ENCODE assay signal across 18 cellular contexts in the genomic region with DNA sequence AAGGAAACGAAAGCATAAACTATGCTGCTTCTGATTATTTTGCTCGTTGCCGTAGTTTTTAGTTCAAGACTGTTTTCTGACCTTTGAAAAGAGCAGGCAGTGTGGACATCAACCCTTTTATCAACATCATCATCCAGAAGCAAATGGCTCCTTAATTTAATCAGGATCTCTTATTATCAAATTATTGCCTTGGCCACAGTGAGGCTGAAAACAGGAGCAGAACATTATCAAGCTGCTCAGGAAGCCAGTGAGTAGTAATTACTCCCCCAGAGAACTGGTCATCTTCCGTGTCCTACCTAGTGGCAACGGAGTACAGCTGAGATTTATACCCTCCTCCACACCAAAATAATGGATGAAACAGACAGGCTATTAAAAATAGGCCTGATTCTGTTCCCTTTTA. TPM values are rescaled to one million over a fixed set of nuclear protein-coding genes. Genes with fewer than 3 reads are reported as not detected.
DNase-seq lines count a peak whose midpoint lies in the region; ATAC-seq and TF ChIP-seq lines count a peak whose summit lies in the region.
"Had no signal": no experiment of that assay in that cellular context is flagged by ENCODE, and none has a peak within 500 bp of the region (broad histone marks: within the 10 kb centered on the region; RNA-seq: fewer than 3 reads in every experiment).

No MANE protein-coding gene starts in this region.

- H3K79me2 ChIP-seq in H9 (ENCODE audit: insufficient read depth, low read length), result peaks cover 7% of the 10 kb centered on the region; the same call in 1 of the 2 replicates

- H3K4me1 ChIP-seq in H9 (ENCODE audit: insufficient read depth, low read length), result no peaks in the 10 kb centered on the region; the same call in 1 of the 2 replicates

- no peak overlapping the region for H3T11ph ChIP-seq in H9 (ENCODE audit: low read length)

- no peak overlapping the region for H2BK5ac ChIP-seq in H9 (ENCODE audit: insufficient read length, low read length)

- H3K79me1 ChIP-seq in H9 (ENCODE audit: insufficient read depth, low read depth, low read length, poor library complexity, severe bottlenecking), result peaks cover 6% of the 10 kb centered on the region

- H3K23ac ChIP-seq in H9 (ENCODE audit: insufficient read length, low read depth, low read length), result no peak overlapping the region

- no peak for ATAC-seq in activated T-cell treated with anti-CD3 and anti-CD28 coated beads, Interleukin-2, amount 50 U/mL, for 4 hours
- no peak for ATAC-seq in HG02840 (IDR thresholded peaks at IDR 0.05; ENCODE audit: low FRiP score, unreplicated experiment)
- ATAC-seq: left colon had no signal

- TF ChIP-seq CTCF in brain (conservative IDR thresholded peaks at IDR 0.05) (no peak), osteocyte (IDR thresholded peaks at IDR 0.05) (no peak), H9 (conservative IDR thresholded peaks at IDR 0.05) (no peak)

- no peak overlapping the region for H2BK12ac ChIP-seq in H9 (ENCODE audit: insufficient read length, low read depth, low read length)

- no CpG with 5 or more reads among the region's 5 CpGs for WGBS in H9 (ENCODE audit: extremely low coverage, insufficient read length, low lambda C conversion rate)

- H3K4me3 Mint-ChIP-seq in activated T-cell treated with anti-CD3 and anti-CD28 coated beads, Interleukin-2, amount 50 U/mL, for 4 hours, result peak overlapping the region; percentile 70
- H3K4me3 Mint-ChIP-seq in brain (peak overlapping the region; percentile 49 to 69 (median 63)), osteocyte (ENCODE audit: unreplicated experiment) (peak overlapping the region; percentile 22), H9 (no peak overlapping the region)

- no peak overlapping the region for H2AK5ac ChIP-seq in H9 (ENCODE audit: insufficient read length, low read length)

- H3K4me2 ChIP-seq in H9 (ENCODE audit: insufficient read depth, insufficient read length, low read length), result no peak overlapping the region

- H3K18ac ChIP-seq in H9 (ENCODE audit: insufficient read length, low read depth, low read length), result no peak overlapping the region

- no peak overlapping the region for H2BK15ac ChIP-seq in H9 (ENCODE audit: low read depth, low read length)

- no peak overlapping the region for H3K27ac ChIP-seq in H9 (ENCODE audit: insufficient read length, low read depth, low read length)
- H3K27ac ChIP-seq: ascending aorta, esophagus muscularis mucosa, testis had no signal

- H3K27me3 ChIP-seq in H9 (ENCODE audit: insufficient read depth, low read length), result no peaks in the 10 kb centered on the region
- H3K27me3 ChIP-seq: ascending aorta, esophagus muscularis mucosa, testis had no signal

- H3K27me3 Mint-ChIP-seq in activated T-cell treated with anti-CD3 and anti-CD28 coated beads, Interleukin-2, amount 50 U/mL, for 4 hours (ENCODE audit: low read depth), result no peaks in the 10 kb centered on the region
- H3K27me3 Mint-ChIP-seq in brain (peaks cover 11% of the 10 kb centered on the region), osteocyte (ENCODE audit: unreplicated experiment) (no peaks in the 10 kb centered on the region), H9 (ENCODE audit: low read depth) (no peaks in the 10 kb centered on the region; the same call in 1 of the 2 replicates)

- H2BK20ac ChIP-seq in H9 (ENCODE audit: low read depth, low read length, poor library complexity, severe bottlenecking), result no peak overlapping the region

- H3K9ac ChIP-seq in H9 (ENCODE audit: extremely low read depth, insufficient read length, low read length), result no peak overlapping the region

- H3K14ac ChIP-seq in H9 (ENCODE audit: insufficient read depth, low read length), result no peak overlapping the region

- H3K4me1 Mint-ChIP-seq in activated T-cell treated with anti-CD3 and anti-CD28 coated beads, Interleukin-2, amount 50 U/mL, for 4 hours (ENCODE audit: low read depth), result peaks cover 35% of the 10 kb centered on the region
- H3K4me1 Mint-ChIP-seq in brain, result peaks cover 41% of the 10 kb centered on the region
- H3K4me1 Mint-ChIP-seq in osteocyte (ENCODE audit: unreplicated experiment), result peaks cover 26% of the 10 kb centered on the region
- H3K4me1 Mint-ChIP-seq in H9, result peaks cover 15 to 26% of the 10 kb centered on the region in 2 experiments

- no peak overlapping the region for H2BK120ac ChIP-seq in H9 (ENCODE audit: low read depth, low read length, poor library complexity, severe bottlenecking)

- no peak overlapping the region for H4K91ac ChIP-seq in H9 (ENCODE audit: insufficient read length, low read depth, low read length)

- H3K9me3 Mint-ChIP-seq in activated T-cell treated with anti-CD3 and anti-CD28 coated beads, Interleukin-2, amount 50 U/mL, for 4 hours, result no peaks in the 10 kb centered on the region
- no peaks in the 10 kb centered on the region for H3K9me3 Mint-ChIP-seq in brain
- H3K9me3 Mint-ChIP-seq in osteocyte (ENCODE audit: unreplicated experiment), result no peaks in the 10 kb centered on the region
- no peaks in the 10 kb centered on the region for H3K9me3 Mint-ChIP-seq in H9

- no peak overlapping the region for H4K5ac ChIP-seq in H9 (ENCODE audit: insufficient read length, low read depth, low read length)

- no peak for DNase-seq in activated T-cell treated with anti-CD3 and anti-CD28 coated beads, Interleukin-2, amount 50 U/mL, for 4 hours
- DNase-seq in activated T-cell treated with anti-CD3 and anti-CD28 coated beads, Interleukin-2, amount 50 U/mL, for 48 hours, result no peak
- DNase-seq in NCI-H2227 (lab: John Stamatoyannopoulos, UW; ENCODE audit: unreplicated experiment) (peak; percentile 40), osteocyte (ENCODE audit: extremely low spot score, unreplicated experiment) (no peak), H9 (no peak), NCI-H1436 treated with DMSO at 0.1 percent for 48 hours (lab: John Stamatoyannopoulos, UW) (no peak)
- DNase-seq: cerebellar nuclear complex, IMR-90, midbrain, NCI-H446, nucleus accumbens, retina, testis had no signal

- H3K4ac ChIP-seq in H9 (ENCODE audit: low read depth, low read length), result no peak overlapping the region

- H3K9me3 ChIP-seq in H9 (ENCODE audit: control insufficient read depth, low read depth, low read length), result no peaks in the 10 kb centered on the region
- H3K9me3 ChIP-seq: ascending aorta, esophagus muscularis mucosa, testis had no signal

- H3K27ac Mint-ChIP-seq in brain (peak overlapping the region in 2 of 5 experiments; percentile 10 to 74), osteocyte (ENCODE audit: unreplicated experiment) (no peak overlapping the region), H9 (no peak overlapping the region)

- peaks cover 20% of the 10 kb centered on the region for H3K36me3 Mint-ChIP-seq in activated T-cell treated with anti-CD3 and anti-CD28 coated beads, Interleukin-2, amount 50 U/mL, for 4 hours (ENCODE audit: insufficient read depth)
- H3K36me3 Mint-ChIP-seq in brain, result peaks cover 22% of the 10 kb centered on the region
- peaks cover 17% of the 10 kb centered on the region for H3K36me3 Mint-ChIP-seq in osteocyte (ENCODE audit: unreplicated experiment)
- H3K36me3 Mint-ChIP-seq in H9 (ENCODE audit: insufficient read depth in 1 of 3, low read depth in 3 of 3), result peaks cover 12 to 37% (median 21%) of the 10 kb centered on the region in 3 experiments

- H3K56ac ChIP-seq in H9 (ENCODE audit: insufficient read length, low read depth, low read length), result no peak overlapping the region

- H4K8ac ChIP-seq in H9 (replicated peaks; ENCODE audit: insufficient read length, low read depth, low read length), result no peak overlapping the region

- no peak overlapping the region for H2AFZ ChIP-seq in H9 (ENCODE audit: low read length)

- H4K20me1 ChIP-seq in H9 (ENCODE audit: control insufficient read depth, insufficient read depth, insufficient read length), result no peaks in the 10 kb centered on the region

- peaks cover 10% of the 10 kb centered on the region for H3K23me2 ChIP-seq in H9 (ENCODE audit: insufficient read length, low read depth, low read length, poor library complexity, severe bottlenecking)

RNA-seq across cellular contexts. Expression of a gene that starts 2.2 kb away (rescaled TPM):
- 10 to 100 TPM; 66.4 to 75.3 (median 72.5) TPM for total RNA-seq in activated T-cell treated with anti-CD3 and anti-CD28 coated beads, Interleukin-2, amount 50 U/mL, for 4 hours
- polyA plus RNA-seq in brain (ENCODE audit: insufficient read depth, low read depth, low replicate concordance), result 76.7 TPM
- total RNA-seq in osteocyte, result 51.5 and 61.1 TPM in 2 replicates
- 70.0 and 74.6 TPM in 2 replicates for total RNA-seq in H9 (2021)

RNA-seq across cellular contexts. Expression of a gene that starts 24.6 kb away (rescaled TPM):
- under 1 TPM; 0.16 to 0.43 (median 0.19) TPM for total RNA-seq in activated T-cell treated with anti-CD3 and anti-CD28 coated beads, Interleukin-2, amount 50 U/mL, for 4 hours
- polyA plus RNA-seq in brain (ENCODE audit: insufficient read depth, low read depth, low replicate concordance), result 1.3 TPM
- total RNA-seq in osteocyte (0.21 and 0.64 TPM in 2 replicates), H9 (2021) (0.92 and 1.0 TPM in 2 replicates)
- total RNA-seq: ascending aorta, esophagus muscularis mucosa had no signal

RNA-seq across cellular contexts. Expression of a gene that starts 38.2 kb away (rescaled TPM):
- total RNA-seq in activated T-cell treated with anti-CD3 and anti-CD28 coated beads, Interleukin-2, amount 50 U/mL, for 4 hours, result 10 to 100 TPM; 31.4 to 35.6 (median 32.3) TPM
- 13.2 TPM for polyA plus RNA-seq in brain (ENCODE audit: insufficient read depth, low read depth, low replicate concordance)
- total RNA-seq in osteocyte (22.2 and 23.1 TPM in 2 replicates), H9 (2021) (44.3 and 45.9 TPM in 2 replicates)

RNA-seq across cellular contexts. Expression of a gene that starts 45.2 kb away (rescaled TPM):
- under 1 TPM in 1 of 3 donors, not detected in 2; 0.28 TPM for total RNA-seq in activated T-cell treated with anti-CD3 and anti-CD28 coated beads, Interleukin-2, amount 50 U/mL, for 4 hours
- polyA plus RNA-seq in brain (ENCODE audit: insufficient read depth, low read depth, low replicate concordance), result 1.7 TPM
- total RNA-seq in osteocyte, result 1.0 and 2.0 TPM in 2 replicates
- 0.46 and 0.53 TPM in 2 replicates for total RNA-seq in H9 (2021)
- total RNA-seq: ascending aorta had no signal

RNA-seq across cellular contexts. Expression of a gene that starts 54.1 kb away (rescaled TPM):
- total RNA-seq in activated T-cell treated with anti-CD3 and anti-CD28 coated beads, Interleukin-2, amount 50 U/mL, for 4 hours, result 10 to 100 TPM in 1 of 3 donors, 1 to 10 TPM in 2; 3.1 to 31.4 (median 5.3) TPM
- polyA plus RNA-seq in brain (ENCODE audit: insufficient read depth, low read depth, low replicate concordance), result not detected
- not detected in 2 replicates for total RNA-seq in osteocyte
- total RNA-seq in H9 (2021), result not detected in 2 replicates
- total RNA-seq: ascending aorta, esophagus muscularis mucosa, IMR-90, left colon, testis had no signal
- polyA plus RNA-seq: IMR-90 had no signal

Comparison
In these comparisons a context has a peak if more than half of its experiments do, and no peak if none do; other contexts are left out.
1. H3K4me3 Mint-ChIP-seq: peak in activated T-cell treated with anti-CD3 and anti-CD28 coated beads, Interleukin-2, amount 50 U/mL, for 4 hours (single experiment), brain (5 of 5) and osteocyte (single experiment); none in H9 (0 of 2).